ENCODE assay signal across 8 cellular contexts in genomic region chr5:99060306-99061261, GRCh38.
DNase-seq lines count a peak whose midpoint lies in the region; ATAC-seq and TF ChIP-seq lines count a peak whose summit lies in the region.

No MANE protein-coding gene starts in this region.

- ATAC-seq in GM18870 (IDR thresholded peaks at IDR 0.05; ENCODE audit: unreplicated experiment) = peak; percentile 43
- ATAC-seq in HG03280 (IDR thresholded peaks at IDR 0.05; ENCODE audit: unreplicated experiment) = peak; percentile 64
- peak; percentile 66 to 69 for ATAC-seq in lower lobe of right lung

- H3K4me3 ChIP-seq in dorsolateral prefrontal cortex (peak overlapping the region in 45 of 59 donors; percentile 0 to 50 (median 32)), lower lobe of right lung (no peak overlapping the region)

- DNase-seq in AG20443 (ENCODE audit: low spot score) (peak; percentile 68), NCI-H748 treated with DMSO at 0.1 percent for 48 hours (lab: John Stamatoyannopoulos, UW) (peak; percentile 59), dorsolateral prefrontal cortex (peak; percentile 54 to 84 (median 70)), lower lobe of right lung (peak; percentile 81)
- DNase-seq in activated CD4-positive, alpha-beta T cell treated with anti-CD3 and anti-CD28 coated beads, Interleukin-2, amount 50 U/mL, for 24 hours (ENCODE audit: low read depth in 1 of 2, low spot score in 1 of 2) = peak; percentile 73 to 82
- peak; percentile 51 for DNase-seq in stimulated activated CD8-positive, alpha-beta memory T cell treated with anti-CD3 and anti-CD28 coated beads, Interleukin-12 subunit alpha, Interleukin-12 subunit beta, amount 100 ng/mL, for 24 hours (ENCODE audit: extremely low read depth)

- peaks cover 7% of the 10 kb centered on the region for H3K4me1 ChIP-seq in lower lobe of right lung

- H3K27me3 ChIP-seq in dorsolateral prefrontal cortex (peaks cover 0 to 4% (median 0%) of the 10 kb centered on the region in 45 donors), lower lobe of right lung (ENCODE audit: low read depth) (no peaks in the 10 kb centered on the region)

- no peaks in the 10 kb centered on the region for H3K36me3 ChIP-seq in lower lobe of right lung

- H3K27ac ChIP-seq in dorsolateral prefrontal cortex (no peak overlapping the region), lower lobe of right lung (no peak overlapping the region)

- TF ChIP-seq CTCF in dorsolateral prefrontal cortex (IDR thresholded peaks at IDR 0.05 in 54 of 56, conservative IDR thresholded peaks at IDR 0.05 in 2 of 56; ENCODE audit: low read depth in 1 of 56, partially characterized antibody in 56 of 56) = peak; percentile 81 to 98 (median 91)
- TF ChIP-seq CTCF in lower lobe of right lung (IDR thresholded peaks at IDR 0.05) = peak; percentile 92

- no peaks in the 10 kb centered on the region for H3K9me3 ChIP-seq in lower lobe of right lung

- intact Hi-C loops in dorsolateral prefrontal cortex (cut with DNase I) (no loop called here), lower lobe of right lung (cut with DNase I) (no loop called here)
